28 cellular contexts compared by ENCODE assay signal in genomic region chr16:23369416-23369815, GRCh38.
"Had no signal": no experiment of that assay in that cellular context is flagged by ENCODE, and none has a peak within 500 bp of the region (broad histone marks: within the 10 kb centered on the region; RNA-seq: fewer than 3 reads in every experiment).

No MANE protein-coding gene starts in this region.

- H3K27me3 ChIP-seq: foreskin keratinocyte, right atrium auricular region, suprapubic skin, upper lobe of right lung, uterus had no signal

- H3K79me2 ChIP-seq: hepatocyte had no signal

- H3K4me3 ChIP-seq: esophagus muscularis mucosa, gastroesophageal sphincter, heart left ventricle, hepatocyte, lung, mucosa of descending colon, prostate gland, right atrium auricular region, smooth muscle cell, suprapubic skin, transverse colon, upper lobe of right lung, uterus had no signal

- H2AFZ ChIP-seq: hepatocyte had no signal

- H3K4me2 ChIP-seq: hepatocyte, smooth muscle cell had no signal

- DNase-seq: dermis blood vessel endothelial cell; effector memory CD4-positive, alpha-beta T cell; foreskin keratinocyte; heart left ventricle; kidney; mesenchymal stem cell; mucosa of descending colon; naive B cell; stimulated activated CD4-positive, alpha-beta T cell treated with anti-CD3 and anti-CD28 coated beads, Interleukin-12 subunit alpha, Interleukin-12 subunit beta, amount 100 ng/mL, for 4 hours; stimulated activated CD4-positive, alpha-beta T cell treated with anti-CD3 and anti-CD28 coated beads, Interleukin-1b, Interleukin-23, amount 100 ng/mL, for 48 hours; stimulated activated CD4-positive, alpha-beta T cell treated with anti-CD3 and anti-CD28 coated beads, Interleukin-4, amount 100 ng/mL, for 1 hour; stimulated activated CD8-positive, alpha-beta memory T cell treated with anti-CD3 and anti-CD28 coated beads, Interleukin-4, amount 100 ng/mL, for 48 hours; stimulated activated naive CD4-positive, alpha-beta T cell; stimulated activated naive CD8-positive, alpha-beta T cell treated with anti-CD3 and anti-CD28 coated beads, Interleukin-15, amount 100 ng/mL, for 72 hours; transverse colon; upper lobe of right lung; uterus had no signal

- H3K27ac ChIP-seq: esophagus muscularis mucosa, foreskin keratinocyte, gastroesophageal sphincter, heart left ventricle, hepatocyte, prostate gland, right atrium auricular region, suprapubic skin, transverse colon, upper lobe of right lung, uterus had no signal

- H3K4me1 ChIP-seq: foreskin keratinocyte, gastroesophageal sphincter, prostate gland, right atrium auricular region, suprapubic skin, upper lobe of right lung, uterus had no signal

- H3K9me3 ChIP-seq: esophagus muscularis mucosa, gastroesophageal sphincter, heart left ventricle, mucosa of descending colon, prostate gland, right atrium auricular region, suprapubic skin, transverse colon, upper lobe of right lung, uterus had no signal

- ATAC-seq: gastroesophageal sphincter; heart left ventricle; left lobe of liver; mucosa of descending colon; sciatic nerve; stimulated activated naive CD8-positive, alpha-beta T cell treated with anti-CD3 and anti-CD28 coated beads, Interleukin-15, amount 100 ng/mL, for 72 hours; upper lobe of right lung had no signal

- FAIRE-seq: endothelial cell of umbilical vein, kidney had no signal

- H3K36me3 ChIP-seq: esophagus muscularis mucosa, gastroesophageal sphincter, heart left ventricle, prostate gland, right atrium auricular region, suprapubic skin, transverse colon, upper lobe of right lung, uterus had no signal
